In the genomic region with DNA sequence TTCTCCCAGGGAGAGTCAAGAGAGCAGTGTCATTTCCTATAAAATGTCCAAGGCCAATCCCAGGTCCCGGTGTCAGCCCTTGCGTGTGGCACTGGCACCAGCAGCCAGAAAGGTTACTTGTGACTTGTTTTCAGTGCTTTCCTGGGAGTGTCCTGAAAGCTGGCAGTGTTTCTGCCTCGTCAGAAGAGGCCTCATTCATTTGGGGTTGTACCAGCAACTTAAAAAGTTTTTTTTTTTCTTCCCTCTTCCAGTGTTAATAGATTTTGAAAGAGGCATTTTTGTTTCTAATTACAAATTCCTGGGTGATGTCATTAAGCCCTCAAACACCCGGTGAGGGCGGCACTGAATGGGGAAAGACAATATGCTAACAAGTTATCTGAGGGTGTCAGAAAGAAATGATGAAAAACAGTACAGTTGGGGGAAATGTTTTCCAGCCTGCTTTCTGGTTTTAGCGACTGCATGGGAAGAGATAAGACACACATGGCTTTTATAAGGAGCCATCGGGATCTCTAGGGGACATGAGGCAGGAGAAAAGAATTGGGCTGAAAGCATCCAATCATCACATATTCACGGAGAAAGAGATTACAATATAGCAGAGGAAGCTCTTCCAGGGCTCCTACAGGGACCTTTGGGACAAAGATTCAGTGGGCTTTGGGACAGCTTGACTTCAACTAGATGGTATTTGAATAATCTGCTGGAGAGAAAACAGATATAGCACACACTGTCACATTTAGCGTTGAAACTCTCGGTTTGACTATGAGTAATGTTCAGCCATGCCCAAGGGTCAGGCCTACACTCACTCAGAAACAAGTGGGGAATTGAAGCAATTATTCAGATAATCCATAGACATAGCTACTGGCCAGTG, we compare ENCODE assay signal across 8 cellular contexts.
A peak's percentile ranks its signal among the peaks of the same experiment; 100 is the strongest.
DNase-seq lines count a peak whose midpoint lies in the region; ATAC-seq and FAIRE-seq lines count a peak whose summit lies in the region.

No MANE protein-coding gene starts in this region.

- peaks cover 32% of the 10 kb centered on the region for H3K4me1 Mint-ChIP-seq in activated T-helper 17 cell treated with anti-CD3 and anti-CD28 coated beads, Interleukin-2, amount 50 U/mL, for 72 hours
- H3K4me1 Mint-ChIP-seq in stimulated activated memory B cell treated with anti-CD40 and anti-IgM and Interleukin-4, amounts not matched to agents 10 μg/mL and 1 μg/mL and 100 μg/mL, for 72 hours = peaks cover 73% of the 10 kb centered on the region

- H3K27me3 Mint-ChIP-seq in activated T-helper 17 cell treated with anti-CD3 and anti-CD28 coated beads, Interleukin-2, amount 50 U/mL, for 72 hours = no peaks in the 10 kb centered on the region
- H3K27me3 Mint-ChIP-seq in stimulated activated memory B cell treated with anti-CD40 and anti-IgM and Interleukin-4, amounts not matched to agents 10 μg/mL and 1 μg/mL and 100 μg/mL, for 72 hours = no peaks in the 10 kb centered on the region

- FAIRE-seq in A204.1 (lab: Jason Lieb, UNC) = peak; percentile 97

- peak overlapping the region; percentile 39 for H3K4me3 Mint-ChIP-seq in activated T-helper 17 cell treated with anti-CD3 and anti-CD28 coated beads, Interleukin-2, amount 50 U/mL, for 72 hours
- H3K4me3 Mint-ChIP-seq in stimulated activated memory B cell treated with anti-CD40 and anti-IgM and Interleukin-4, amounts not matched to agents 10 μg/mL and 1 μg/mL and 100 μg/mL, for 72 hours = peak overlapping the region; percentile 21

- ATAC-seq in GM19043 (IDR thresholded peaks at IDR 0.05; ENCODE audit: low read depth, unreplicated experiment) = peak; percentile 76
- peak; percentile 61 for ATAC-seq in HG03280 (IDR thresholded peaks at IDR 0.05; ENCODE audit: unreplicated experiment)
- peak; percentile 54 for ATAC-seq in activated T-helper 17 cell treated with anti-CD3 and anti-CD28 coated beads, Interleukin-2, amount 50 U/mL, for 72 hours (replicated peaks)
- peak; percentile 50 to 66 for ATAC-seq in right cardiac atrium
- peak; percentile 77 for ATAC-seq in stimulated activated memory B cell treated with anti-CD40 and anti-IgM and Interleukin-4, amounts not matched to agents 10 μg/mL and 1 μg/mL and 100 μg/mL, for 72 hours

- peak overlapping the region; percentile 64 for H3K27ac Mint-ChIP-seq in activated T-helper 17 cell treated with anti-CD3 and anti-CD28 coated beads, Interleukin-2, amount 50 U/mL, for 72 hours
- H3K27ac Mint-ChIP-seq in stimulated activated memory B cell treated with anti-CD40 and anti-IgM and Interleukin-4, amounts not matched to agents 10 μg/mL and 1 μg/mL and 100 μg/mL, for 72 hours = peak overlapping the region; percentile 91

- no peaks in the 10 kb centered on the region for H3K9me3 Mint-ChIP-seq in activated T-helper 17 cell treated with anti-CD3 and anti-CD28 coated beads, Interleukin-2, amount 50 U/mL, for 72 hours
- peaks cover 6% of the 10 kb centered on the region for H3K9me3 Mint-ChIP-seq in stimulated activated memory B cell treated with anti-CD40 and anti-IgM and Interleukin-4, amounts not matched to agents 10 μg/mL and 1 μg/mL and 100 μg/mL, for 72 hours

- DNase-seq in right cardiac atrium (peak; percentile 66 to 78 (median 77)), NCI-H446 treated with DMSO at 0.1 percent for 48 hours (lab: John Stamatoyannopoulos, UW) (no peak), GOT3 (lab: John Stamatoyannopoulos, UW) (no peak)

- H3K9me3 ChIP-seq in right cardiac atrium (ENCODE audit: control insufficient read depth, low read length) = no peaks in the 10 kb centered on the region

- no peaks in the 10 kb centered on the region for H3K27me3 ChIP-seq in right cardiac atrium (ENCODE audit: control insufficient read depth, insufficient read depth)

- H3K36me3 Mint-ChIP-seq in activated T-helper 17 cell treated with anti-CD3 and anti-CD28 coated beads, Interleukin-2, amount 50 U/mL, for 72 hours (ENCODE audit: low read depth) = no peaks in the 10 kb centered on the region
- H3K36me3 Mint-ChIP-seq in stimulated activated memory B cell treated with anti-CD40 and anti-IgM and Interleukin-4, amounts not matched to agents 10 μg/mL and 1 μg/mL and 100 μg/mL, for 72 hours = peaks cover 5% of the 10 kb centered on the region

- H3K4me1 ChIP-seq in right cardiac atrium (ENCODE audit: control insufficient read depth, insufficient read depth, low read length) = peaks cover 9% of the 10 kb centered on the region

- intact Hi-C loops in right cardiac atrium (cut with DNase I) = loop anchor here in 3 of 4 donors (5.0 to 10.0 kb wide), 4 partner anchors 53 to 343 kb away; no protein-coding TSS in a partner anchor

- H3K4me3 ChIP-seq in right cardiac atrium (ENCODE audit: low read length) = no peak overlapping the region

- peak overlapping the region; percentile 68 for H3K27ac ChIP-seq in right cardiac atrium (ENCODE audit: low read length)

- WGBS in right cardiac atrium = 12% methylated on average over 10 of the region's 10 CpGs

Comparison
In these comparisons a context has a peak if more than half of its experiments do, and no peak if none do; other contexts are left out.
1. DNase-seq: peak in right cardiac atrium (3 of 3); none in NCI-H446 treated with DMSO at 0.1 percent for 48 hours (single experiment) and GOT3 (single experiment).
2. Peak in every context shown above with its lines, with median percentiles within 50 percentile points of each other: ATAC-seq.